ENCODE assay signal across 18 cellular contexts in genomic region chr7:154917214-154918160, GRCh38.
"Had no signal": no experiment of that assay in that cellular context is flagged by ENCODE, and none has a peak within 500 bp of the region (broad histone marks: within the 10 kb centered on the region; RNA-seq: fewer than 3 reads in every experiment).

No MANE protein-coding gene starts in this region.

- H3K27ac Mint-ChIP-seq: dendritic cell treated with granulocyte-macrophage colony-stimulating factor and Interleukin-4, amounts not matched to agents 40 ng/mL and 50 ng/mL, for 4 days; effector memory CD8-positive, alpha-beta T cell had no signal

- ATAC-seq: effector memory CD8-positive, alpha-beta T cell; gastroesophageal sphincter; left cardiac atrium; psoas muscle; sciatic nerve had no signal

- H3K9me3 Mint-ChIP-seq: effector memory CD8-positive, alpha-beta T cell; nephron had no signal

- DNase-seq: effector memory CD8-positive, alpha-beta T cell; esophagus squamous epithelium; foreskin fibroblast; glutamatergic neuron; left cardiac atrium; mesendoderm; naive B cell; psoas muscle; retina; stimulated activated naive CD4-positive, alpha-beta T cell; stomach; substantia nigra; transverse colon had no signal

- H3K36me3 ChIP-seq: esophagus squamous epithelium, gastroesophageal sphincter, stomach, thoracic aorta, transverse colon had no signal

- H3K27ac ChIP-seq: esophagus squamous epithelium, gastroesophageal sphincter, psoas muscle, stomach, thoracic aorta, transverse colon had no signal

- H3K4me1 ChIP-seq: psoas muscle had no signal

- H3K9me3 ChIP-seq: esophagus squamous epithelium, gastroesophageal sphincter, psoas muscle, stomach, thoracic aorta, transverse colon had no signal

- H3K4me3 Mint-ChIP-seq: dendritic cell treated with granulocyte-macrophage colony-stimulating factor and Interleukin-4, amounts not matched to agents 40 ng/mL and 50 ng/mL, for 4 days; effector memory CD8-positive, alpha-beta T cell; nephron had no signal

- H3K4me3 ChIP-seq: esophagus squamous epithelium, gastroesophageal sphincter, psoas muscle, stomach, thoracic aorta, transverse colon had no signal
